18 cellular contexts compared by ENCODE assay signal in the genomic region with DNA sequence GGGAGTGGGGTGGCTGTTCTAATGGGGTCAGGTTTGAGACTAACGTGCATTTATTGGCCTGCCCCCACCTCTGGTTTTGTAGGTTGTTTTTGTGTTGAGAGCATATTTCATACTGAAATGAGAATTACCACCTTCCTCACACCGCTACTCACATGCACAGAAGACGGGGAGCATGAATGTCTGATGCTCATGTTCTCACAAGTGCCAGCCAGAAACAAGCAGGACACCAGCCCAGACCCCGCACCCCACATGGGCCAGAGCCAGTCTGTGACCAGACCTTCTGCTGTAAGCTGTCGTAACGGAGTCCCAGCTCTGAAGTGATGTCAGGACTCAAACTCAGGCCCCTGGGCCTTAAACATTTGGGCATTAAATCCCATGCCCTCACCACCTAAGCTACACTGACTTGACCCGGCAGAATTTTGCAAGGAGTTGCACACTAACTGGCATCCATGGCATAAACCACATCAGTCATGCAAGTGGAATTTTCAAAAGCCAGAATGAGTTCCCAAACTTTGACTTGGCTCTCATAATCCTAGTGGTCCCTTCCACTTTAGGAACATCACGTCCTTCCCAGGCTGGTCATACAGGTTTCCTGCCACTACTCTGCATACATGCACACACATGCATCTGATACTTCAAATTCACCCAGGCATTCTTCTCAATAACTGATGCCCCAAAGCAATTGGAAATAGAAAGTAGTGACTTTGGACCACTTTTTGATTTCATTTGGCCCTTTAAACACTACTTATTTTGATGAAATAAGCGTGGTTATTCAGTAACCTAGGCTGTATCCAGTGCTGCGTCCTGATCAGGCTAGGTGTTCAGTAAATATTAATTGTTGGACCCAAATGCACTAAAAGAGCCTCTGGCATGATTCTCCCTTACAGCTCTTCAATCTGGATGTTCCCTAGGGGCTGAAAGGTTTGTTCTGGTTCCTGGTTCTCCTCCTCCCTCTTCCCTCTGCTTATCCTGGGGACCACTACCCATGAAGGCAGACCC.
A peak's percentile ranks its signal among the peaks of the same experiment; 100 is the strongest.
DNase-seq lines count a peak whose midpoint lies in the region; ATAC-seq and TF ChIP-seq lines count a peak whose summit lies in the region.
"Had no signal": no experiment of that assay in that cellular context is flagged by ENCODE, and none has a peak within 500 bp of the region (broad histone marks: within the 10 kb centered on the region; RNA-seq: fewer than 3 reads in every experiment).

No MANE protein-coding gene starts in this region.

- no peaks in the 10 kb centered on the region for H4K20me1 ChIP-seq in GM23248 (ENCODE audit: insufficient read depth)

- no peak overlapping the region for H2AFZ ChIP-seq in GM23248
- no peak overlapping the region for H2AFZ ChIP-seq in parathyroid adenoma

- H3K27me3 ChIP-seq in CD4-positive, CD25-positive, alpha-beta regulatory T cell (ENCODE audit: control insufficient read depth, insufficient read depth, low read length), result no peaks in the 10 kb centered on the region
- H3K27me3 ChIP-seq in GM23248 (replicated peaks; ENCODE audit: insufficient read depth) (no peaks in the 10 kb centered on the region), parathyroid adenoma (ENCODE audit: control insufficient read depth, insufficient read depth, low read length) (no peaks in the 10 kb centered on the region)
- H3K27me3 ChIP-seq: testis had no signal

- H3K27me3 Mint-ChIP-seq in CD4-positive, CD25-positive, alpha-beta regulatory T cell, result no peaks in the 10 kb centered on the region

- H3K27ac ChIP-seq in CD4-positive, CD25-positive, alpha-beta regulatory T cell (ENCODE audit: insufficient read depth, low read length, poor library complexity, severe bottlenecking), result no peak overlapping the region
- H3K27ac ChIP-seq in GM23248 (no peak overlapping the region), parathyroid adenoma (peak overlapping the region; percentile 70)
- H3K27ac ChIP-seq: brain microvascular endothelial cell, testis had no signal

- no peaks in the 10 kb centered on the region for H3K9me2 ChIP-seq in GM23248 (ENCODE audit: insufficient read depth)

- H3K36me3 Mint-ChIP-seq in CD4-positive, CD25-positive, alpha-beta regulatory T cell, result no peaks in the 10 kb centered on the region
- H3K36me3 Mint-ChIP-seq: memory B cell had no signal

- H3K27ac Mint-ChIP-seq in CD4-positive, CD25-positive, alpha-beta regulatory T cell, result peak overlapping the region in 1 of 3 donors; percentile 73
- H3K27ac Mint-ChIP-seq: activated B cell treated with CpG ODN at 0.5 μM for 24 hours, memory B cell had no signal

- no peaks in the 10 kb centered on the region for H3K36me3 ChIP-seq in CD4-positive, CD25-positive, alpha-beta regulatory T cell (ENCODE audit: control insufficient read depth, insufficient read depth, low read length)
- H3K36me3 ChIP-seq in GM23248 (ENCODE audit: low read depth) (no peaks in the 10 kb centered on the region), parathyroid adenoma (ENCODE audit: control insufficient read depth, insufficient read depth, low read length) (no peaks in the 10 kb centered on the region)
- H3K36me3 ChIP-seq: brain microvascular endothelial cell had no signal

- H3F3A ChIP-seq in GM23248 (ENCODE audit: insufficient read depth), result no peaks in the 10 kb centered on the region

- H3K4me3 Mint-ChIP-seq in CD4-positive, CD25-positive, alpha-beta regulatory T cell, result peak overlapping the region in 3 of 4 donors; percentile 78 to 97 (median 82)
- H3K4me3 Mint-ChIP-seq: activated B cell treated with CpG ODN at 0.5 μM for 24 hours, memory B cell had no signal

- CTCF ChIA-PET in HEK293T (lab: Yijun Ruan, JAX), result no interaction called here

- peaks cover 29% of the 10 kb centered on the region for H3K4me1 ChIP-seq in CD4-positive, CD25-positive, alpha-beta regulatory T cell (ENCODE audit: control insufficient read depth, insufficient read depth, low read length, poor library complexity, severe bottlenecking)
- H3K4me1 ChIP-seq in GM23248 (ENCODE audit: insufficient read depth) (0 out of 2 replicates have a peak, but pooled peaks cover 7% of the 10 kb centered on the region), parathyroid adenoma (peaks cover 12% of the 10 kb centered on the region)
- H3K4me1 ChIP-seq: testis had no signal

- no peak overlapping the region for H3K9ac ChIP-seq in GM23248
- H3K9ac ChIP-seq in parathyroid adenoma, result no peak overlapping the region

- H3K4me3 ChIP-seq in CD4-positive, CD25-positive, alpha-beta regulatory T cell (ENCODE audit: low read depth, low read length), result no peak overlapping the region
- H3K4me3 ChIP-seq in GM23248 (no peak overlapping the region), parathyroid adenoma (ENCODE audit: low read depth, low read length) (no peak overlapping the region)
- H3K4me3 ChIP-seq: smooth muscle cell, testis had no signal

- no peak for DNase-seq in CD4-positive, CD25-positive, alpha-beta regulatory T cell
- DNase-seq in GM23248, result peak; percentile 36
- no peak for DNase-seq in OCI-M2 (lab: John Stamatoyannopoulos, UW; ENCODE audit: unreplicated experiment)
- no peak for DNase-seq in HEK293T (ENCODE audit: extremely low spot score)
- DNase-seq: activated B cell treated with CpG ODN at 0.5 μM for 24 hours; brain microvascular endothelial cell; glutamatergic neuron; naive thymus-derived CD8-positive, alpha-beta T cell; NCI-H1436 treated with DMSO at 0.1 percent for 48 hours; NCI-H526; stimulated activated naive CD4-positive, alpha-beta T cell; testis had no signal

- no peak for ATAC-seq in CD4-positive, CD25-positive, alpha-beta regulatory T cell (ENCODE audit: low read depth in 2 of 2)
- ATAC-seq in esophagus mucosa (peak; percentile 21), GM21515 (IDR thresholded peaks at IDR 0.05; ENCODE audit: unreplicated experiment) (no peak)
- ATAC-seq: naive thymus-derived CD8-positive, alpha-beta T cell; SK-N-SH treated with all-trans-retinoic acid at 6 μM for 48 hours had no signal

- H3K9me3 ChIP-seq in CD4-positive, CD25-positive, alpha-beta regulatory T cell (ENCODE audit: control insufficient read depth in 2 of 2, low read length in 2 of 2), result no peaks in the 10 kb centered on the region
- H3K9me3 ChIP-seq in GM23248 (ENCODE audit: low read depth) (no peaks in the 10 kb centered on the region), parathyroid adenoma (ENCODE audit: control insufficient read depth, low read length) (no peaks in the 10 kb centered on the region)
- H3K9me3 ChIP-seq: testis had no signal

- no peaks in the 10 kb centered on the region for H3K9me3 Mint-ChIP-seq in CD4-positive, CD25-positive, alpha-beta regulatory T cell
- H3K9me3 Mint-ChIP-seq: activated B cell treated with CpG ODN at 0.5 μM for 24 hours; memory B cell; naive thymus-derived CD8-positive, alpha-beta T cell had no signal

- H3K4me2 ChIP-seq in GM23248 (ENCODE audit: unreplicated experiment) (no peak overlapping the region), parathyroid adenoma (ENCODE audit: low read length) (no peak overlapping the region)
- H3K4me2 ChIP-seq: smooth muscle cell had no signal

- WGBS in GM23248 (ENCODE audit: low coverage in 1 of 2, low lambda C conversion rate in 2 of 2, missing lambda C conversion rate in 2 of 2), 2 experiments, result 81% methylated on average over 10 of the region's 10 CpGs

- H3K79me2 ChIP-seq in GM23248 (ENCODE audit: insufficient read depth) (no peaks in the 10 kb centered on the region), parathyroid adenoma (no peaks in the 10 kb centered on the region)

- TF ChIP-seq CTCF in parathyroid adenoma (IDR thresholded peaks at IDR 0.05), result no peak

- in situ Hi-C loops in GM23248 (cut with MboI), result no loop called here

- H3K4me1 Mint-ChIP-seq in CD4-positive, CD25-positive, alpha-beta regulatory T cell, result peaks cover 15 to 42% (median 22%) of the 10 kb centered on the region in 4 donors

- POLR2A ChIA-PET in HEK293T (lab: Yijun Ruan, JAX), result no interaction called here

TF ChIP-seq in HEK293T, 16 proteins besides CTCF, POLR2A, EP300 and RAD21:
- TF ChIP-seq FOXA1 (IDR thresholded peaks at IDR 0.05) (no peak), L3MBTL2 (conservative IDR thresholded peaks at IDR 0.05) (no peak), HDGF (IDR thresholded peaks at IDR 0.05; ENCODE audit: borderline replicate concordance) (no peak), CTBP1 (IDR thresholded peaks at IDR 0.05; ENCODE audit: borderline replicate concordance) (no peak), FOXK2 (IDR thresholded peaks at IDR 0.05) (no peak), LEF1 (IDR thresholded peaks at IDR 0.05; ENCODE audit: borderline replicate concordance) (no peak), ZNF384 (IDR thresholded peaks at IDR 0.05) (no peak), BHLHE40 (IDR thresholded peaks at IDR 0.05; ENCODE audit: borderline replicate concordance) (no peak), SUZ12 (IDR thresholded peaks at IDR 0.05) (no peak), NFRKB (IDR thresholded peaks at IDR 0.05) (no peak), FOXM1 (IDR thresholded peaks at IDR 0.05; ENCODE audit: borderline replicate concordance) (no peak), ARNT (IDR thresholded peaks at IDR 0.05) (no peak), SP1 (IDR thresholded peaks at IDR 0.05) (no peak), ELF4 (IDR thresholded peaks at IDR 0.05) (no peak), TARDBP (IDR thresholded peaks at IDR 0.05) (no peak)
- TF ChIP-seq, protein P1, sequence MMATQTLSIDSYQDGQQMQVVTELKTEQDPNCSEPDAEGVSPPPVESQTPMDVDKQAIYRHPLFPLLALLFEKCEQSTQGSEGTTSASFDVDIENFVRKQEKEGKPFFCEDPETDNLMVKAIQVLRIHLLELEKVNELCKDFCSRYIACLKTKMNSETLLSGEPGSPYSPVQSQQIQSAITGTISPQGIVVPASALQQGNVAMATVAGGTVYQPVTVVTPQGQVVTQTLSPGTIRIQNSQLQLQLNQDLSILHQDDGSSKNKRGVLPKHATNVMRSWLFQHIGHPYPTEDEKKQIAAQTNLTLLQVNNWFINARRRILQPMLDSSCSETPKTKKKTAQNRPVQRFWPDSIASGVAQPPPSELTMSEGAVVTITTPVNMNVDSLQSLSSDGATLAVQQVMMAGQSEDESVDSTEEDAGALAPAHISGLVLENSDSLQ (IDR thresholded peaks at IDR 0.05), result no peak
